31 cellular contexts compared by ENCODE assay signal in the genomic region with DNA sequence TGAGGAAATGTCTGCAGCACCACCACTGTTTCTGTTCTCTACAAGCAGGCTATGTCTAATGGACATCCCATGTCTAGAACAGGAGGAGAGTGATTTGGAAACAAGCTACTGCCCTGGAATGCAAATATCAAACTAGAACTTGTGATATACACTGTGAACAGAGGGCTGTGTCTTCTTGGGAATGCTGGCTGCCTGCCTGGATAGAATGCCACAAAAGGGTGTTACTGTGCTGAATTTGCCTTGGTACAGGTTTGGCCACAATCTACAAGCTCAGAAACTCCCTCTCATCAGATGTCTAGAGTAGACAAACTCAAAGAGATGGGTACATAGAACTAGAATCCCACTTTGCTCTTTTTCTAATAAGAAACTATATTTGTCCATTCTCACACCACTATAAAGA.
"Had no signal": no experiment of that assay in that cellular context is flagged by ENCODE, and none has a peak within 500 bp of the region (broad histone marks: within the 10 kb centered on the region; RNA-seq: fewer than 3 reads in every experiment).

No MANE protein-coding gene starts in this region.

- DNase-seq: activated CD4-positive, alpha-beta memory T cell treated with anti-CD3 and anti-CD28 coated beads, Interleukin-2, amount 10 ng/mL, durations not matched to agents 7 days and 5 days; activated CD4-positive, alpha-beta T cell treated with anti-CD3 and anti-CD28 coated beads for 1 hour; activated CD4-positive, alpha-beta T cell treated with anti-CD3 and anti-CD28 coated beads for 48 hours; activated CD4-positive, CD25-positive, alpha-beta regulatory T cell; activated CD8-positive, alpha-beta memory T cell treated with anti-CD3 and anti-CD28 coated beads for 24 hours; activated CD8-positive, alpha-beta memory T cell treated with anti-CD3 and anti-CD28 coated beads, Interleukin-2, amount 10 ng/mL, durations not matched to agents 7 days and 5 days; activated CD8-positive, alpha-beta memory T cell treated with anti-CD3 and anti-CD28 coated beads, Interleukin-2, amount 50 U/mL, for 48 hours; activated effector memory CD4-positive, alpha-beta T cell treated with Interleukin-2 at 50 U/mL for 16 hours; activated naive CD4-positive, alpha-beta T cell treated with anti-CD3 and anti-CD28 coated beads, Interleukin-2, amount 10 ng/mL, durations not matched to agents 7 days and 5 days; activated naive CD8-positive, alpha-beta T cell treated with anti-CD3 and anti-CD28 coated beads, Interleukin-2, amount 50 U/mL, for 24 hours; activated T-cell treated with anti-CD3 and anti-CD28 coated beads, Interleukin-2, amount 50 U/mL, for 48 hours; amniotic stem cell; aorta; caudate nucleus; Karpas-422; KBM-7; NCI-H1105; NCI-H1436; NCI-H1694 treated with DMSO at 0.1 percent for 48 hours; NCI-H2029; NCI-H345; NCI-H524 treated with DMSO at 0.1 percent for 48 hours; NK-92 treated with Interleukin-12 subunit alpha and Interleukin-12 subunit beta, amount 100 ng/mL, for 24 hours; PC-3; SIG-M5; SW 1271; T-helper 1 cell; T1000; WERI-Rb-1 had no signal

- ATAC-seq: activated CD8-positive, alpha-beta memory T cell treated with anti-CD3 and anti-CD28 coated beads, Interleukin-2, amount 10 ng/mL, durations not matched to agents 7 days and 5 days; activated naive CD8-positive, alpha-beta T cell treated with anti-CD3 and anti-CD28 coated beads, Interleukin-2, amount 50 U/mL, for 24 hours; PC-3; Right ventricle myocardium inferior had no signal

- H3K36me3 ChIP-seq: WERI-Rb-1 had no signal

- H3K27ac ChIP-seq: RWPE1, WERI-Rb-1 had no signal
